Comparison of ENCODE assay signal across 8 cellular contexts in genomic region chr2:11292464-11293255, GRCh38. TPM values are rescaled to one million over a fixed set of nuclear protein-coding genes. Genes with fewer than 3 reads are reported as not detected.
A peak's percentile ranks its signal among the peaks of the same experiment; 100 is the strongest.
DNase-seq lines count a peak whose midpoint lies in the region; ATAC-seq, FAIRE-seq and TF ChIP-seq lines count a peak whose summit lies in the region.

No MANE protein-coding gene starts in this region.

- H3K18ac ChIP-seq in H1 (ENCODE audit: extremely low read depth, low read length) (no peak overlapping the region), mesenchymal stem cell (ENCODE audit: low read depth in 1 of 2, low read length in 2 of 2) (no peak overlapping the region)

- H2BK20ac ChIP-seq in H1 (ENCODE audit: low read length): no peak overlapping the region

- no peak overlapping the region for H4K5ac ChIP-seq in H1 (ENCODE audit: insufficient read length, low read depth, low read length)

- H4K91ac ChIP-seq in H1 (replicated peaks; ENCODE audit: insufficient read length, low read length): no peak overlapping the region
- no peak overlapping the region for H4K91ac ChIP-seq in mesenchymal stem cell (ENCODE audit: low read length)

- TF ChIP-seq POLR2A in H1 (IDR thresholded peaks at IDR 0.05; ENCODE audit: control extremely low read depth in 1 of 2, low read depth in 2 of 2, low read length in 2 of 2): no peak

- no peak for TF ChIP-seq RAD21 in H1 (IDR thresholded peaks at IDR 0.05 in 1 of 2, conservative IDR thresholded peaks at IDR 0.05 in 1 of 2; ENCODE audit: low read depth in 2 of 2, low read length in 2 of 2)

- no peak overlapping the region for H2AFZ ChIP-seq in H1 (ENCODE audit: low read length)
- no peak overlapping the region for H2AFZ ChIP-seq in mesenchymal stem cell (ENCODE audit: low read depth, low read length)

- H3K14ac ChIP-seq in H1 (ENCODE audit: insufficient read length): no peak overlapping the region
- no peak overlapping the region for H3K14ac ChIP-seq in mesenchymal stem cell (ENCODE audit: low read length in 2 of 2)

- H3K4ac ChIP-seq in H1 (replicated peaks; ENCODE audit: insufficient read length, low read depth, low read length): no peak overlapping the region
- no peak overlapping the region for H3K4ac ChIP-seq in mesenchymal stem cell (ENCODE audit: low read depth in 1 of 2, low read length in 2 of 2)

- H3K27ac ChIP-seq in H1 (ENCODE audit: low read depth, low read length) (no peak overlapping the region), mesenchymal stem cell (ENCODE audit: low read length, poor library complexity, severe bottlenecking) (no peak overlapping the region), dorsolateral prefrontal cortex (peak overlapping the region in 1 of 59 donors; percentile 20)

- H3K27me3 ChIP-seq in H1 (replicated peaks in 1 of 4; ENCODE audit: control insufficient read depth in 3 of 4, extremely low read depth in 1 of 4, insufficient read depth in 3 of 4, low read length in 3 of 4): no peaks in the 10 kb centered on the region
- H3K27me3 ChIP-seq in mesenchymal stem cell (ENCODE audit: control insufficient read depth in 1 of 2, insufficient read depth in 1 of 2, low read length in 2 of 2): no peaks in the 10 kb centered on the region
- no peaks in the 10 kb centered on the region for H3K27me3 ChIP-seq in dorsolateral prefrontal cortex

- H4K8ac ChIP-seq in H1 (ENCODE audit: extremely low read depth, insufficient read depth, low read length) (no peak overlapping the region), mesenchymal stem cell (ENCODE audit: low read length) (no peak overlapping the region)

- TF ChIP-seq CTCF in H1 (IDR thresholded peaks at IDR 0.05; ENCODE audit: control extremely low read depth in 1 of 3, insufficient read depth in 1 of 3, low read depth in 1 of 3, low read length in 3 of 3): no peak
- no peak for TF ChIP-seq CTCF in dorsolateral prefrontal cortex (IDR thresholded peaks at IDR 0.05 in 54 of 56, conservative IDR thresholded peaks at IDR 0.05 in 2 of 56; ENCODE audit: low read depth in 1 of 56, partially characterized antibody in 56 of 56)

- H3K56ac ChIP-seq in H1 (replicated peaks; ENCODE audit: insufficient read length, low read depth, low read length): no peak overlapping the region

- H4K20me1 ChIP-seq in H1 (replicated peaks in 1 of 2; ENCODE audit: control insufficient read depth in 1 of 2, insufficient read depth in 2 of 2, low read length in 2 of 2): peaks cover 0 to 2% of the 10 kb centered on the region in 2 experiments

- DNase-seq in CD1c-positive myeloid dendritic cell (ENCODE audit: extremely low spot score) (peak; percentile 13), M059J (ENCODE audit: low read depth) (peak; percentile 37), H1 (ENCODE audit: low read depth in 1 of 2, low spot score in 2 of 2) (no peak), mesenchymal stem cell (peak; percentile 53), COLO829 (ENCODE audit: low spot score) (no peak), dorsolateral prefrontal cortex (no peak), 8988T (no peak)

- no peak overlapping the region for H2BK120ac ChIP-seq in H1 (replicated peaks; ENCODE audit: low read depth, low read length)
- H2BK120ac ChIP-seq in mesenchymal stem cell (ENCODE audit: low read depth, low read length): no peak overlapping the region

- H2BK5ac ChIP-seq in H1 (ENCODE audit: low read depth, low read length) (no peak overlapping the region), mesenchymal stem cell (ENCODE audit: low read depth, low read length, poor library complexity, severe bottlenecking) (no peak overlapping the region)

- H3K9ac ChIP-seq in H1 (replicated peaks in 1 of 4; ENCODE audit: extremely low read depth in 1 of 4, low read depth in 3 of 4, low read length in 3 of 4): no peak overlapping the region
- no peak overlapping the region for H3K9ac ChIP-seq in mesenchymal stem cell (ENCODE audit: low read length)

- CTCF ChIA-PET in H1 (lab: Charles Lee; ENCODE audit: partially characterized antibody): no interaction called here

- no peak overlapping the region for H3K23ac ChIP-seq in H1 (ENCODE audit: insufficient read length)
- no peak overlapping the region for H3K23ac ChIP-seq in mesenchymal stem cell (ENCODE audit: low read length in 2 of 2)

- POLR2A ChIA-PET in H1 (lab: Charles Lee; ENCODE audit: partially characterized antibody): no interaction called here

- no peaks in the 10 kb centered on the region for H3K23me2 ChIP-seq in H1 (ENCODE audit: low read depth, low read length)

- H3K4me3 ChIP-seq in H1 (ENCODE audit: extremely low read depth in 1 of 4, insufficient read depth in 2 of 4, low read depth in 3 of 4, low read length in 4 of 4): peak overlapping the region in 1 of 4 experiments; percentile 3; a peak in 1 of 8 replicates
- H3K4me3 ChIP-seq in mesenchymal stem cell (ENCODE audit: insufficient read depth in 1 of 2, low read depth in 1 of 2, low read length in 2 of 2): no peak overlapping the region
- H3K4me3 ChIP-seq in dorsolateral prefrontal cortex: no peak overlapping the region

- H2BK12ac ChIP-seq in H1 (ENCODE audit: low read depth, low read length) (0 out of 2 replicates have a peak overlapping the region, but pooled peaks have one; percentile 12), mesenchymal stem cell (ENCODE audit: low read length in 2 of 2) (no peak overlapping the region)

- WGBS in H1 (ENCODE audit: extremely low coverage in 1 of 2, insufficient coverage in 1 of 2, insufficient read length in 1 of 2, insufficient replicate concordance in 2 of 2, low coverage in 1 of 2, low lambda C conversion rate in 2 of 2, missing lambda C conversion rate in 1 of 2), 2 experiments: 78% methylated on average over 3 of the region's 3 CpGs; no CpG with 5 or more reads in 1 of the 2 experiments
- WGBS in mesenchymal stem cell: 69% methylated on average over 2 of the region's 3 CpGs

- H3K79me2 ChIP-seq in H1 (ENCODE audit: control insufficient read depth in 1 of 2, insufficient read depth in 2 of 2, low read length in 2 of 2): peaks cover 0 to 81% of the 10 kb centered on the region in 2 experiments; a peak in 3 of 4 replicates

- ATAC-seq in GM18498 (IDR thresholded peaks at IDR 0.05; ENCODE audit: unreplicated experiment): no peak

- no peak overlapping the region for H2BK15ac ChIP-seq in H1 (ENCODE audit: low read length)
- H2BK15ac ChIP-seq in mesenchymal stem cell (ENCODE audit: low read depth, poor library complexity, severe bottlenecking): no peak overlapping the region

- no peak overlapping the region for H2AK5ac ChIP-seq in H1 (ENCODE audit: low read depth, low read length)
- H2AK5ac ChIP-seq in mesenchymal stem cell (ENCODE audit: low read length, severe bottlenecking): no peak overlapping the region

- H3K4me1 ChIP-seq in H1 (replicated peaks in 1 of 4; ENCODE audit: control insufficient read depth in 3 of 4, insufficient read depth in 4 of 4, low read length in 3 of 4) (peaks cover 0 to 5% (median 2%) of the 10 kb centered on the region in 4 experiments; a peak in 3 of 7 replicates), mesenchymal stem cell (ENCODE audit: control insufficient read depth, insufficient read depth, low read depth, low read length) (peaks cover 1% of the 10 kb centered on the region)

- H3K36me3 ChIP-seq in H1 (ENCODE audit: control insufficient read depth in 2 of 4, insufficient read depth in 4 of 4, low read length in 3 of 4): no peaks in the 10 kb centered on the region
- no peaks in the 10 kb centered on the region for H3K36me3 ChIP-seq in mesenchymal stem cell (ENCODE audit: control insufficient read depth in 1 of 2, insufficient read depth in 2 of 2, low read depth in 1 of 2, low read length in 2 of 2)

- intact Hi-C loops in dorsolateral prefrontal cortex (cut with DNase I): no loop called here

- no peak for TF ChIP-seq EP300 in H1 (IDR thresholded peaks at IDR 0.05; ENCODE audit: borderline replicate concordance in 1 of 2, low read depth in 2 of 2, low read length in 2 of 2)

- H3K9me3 ChIP-seq in H1 (ENCODE audit: insufficient read depth in 2 of 2, low read depth in 1 of 2, low read length in 1 of 2): no peaks in the 10 kb centered on the region
- no peaks in the 10 kb centered on the region for H3K9me3 ChIP-seq in mesenchymal stem cell (ENCODE audit: control insufficient read depth, low read length)

- FAIRE-seq in H1 (lab: Jason Lieb, UNC): peak; percentile 58

- H3K4me2 ChIP-seq in H1 (ENCODE audit: insufficient read depth in 1 of 2, low read depth in 2 of 2, low read length in 2 of 2): peak overlapping the region in 1 of 2 experiments; percentile 28; a peak in 2 of 4 replicates
- no peak overlapping the region for H3K4me2 ChIP-seq in mesenchymal stem cell (ENCODE audit: low read length, poor library complexity, severe bottlenecking)

- H3K79me1 ChIP-seq in H1 (ENCODE audit: low read depth, low read length) (no peaks in the 10 kb centered on the region; the same call in 1 of the 2 replicates), mesenchymal stem cell (replicated peaks; ENCODE audit: low read length, poor library complexity, severe bottlenecking) (peaks cover 7% of the 10 kb centered on the region)

TF ChIP-seq in H1, 55 proteins besides CTCF, POLR2A, EP300 and RAD21:
- no peak for TF ChIP-seq TCF12 (IDR thresholded peaks at IDR 0.05; ENCODE audit: low read depth, low read length)
- TF ChIP-seq ASH2L (IDR thresholded peaks at IDR 0.05; ENCODE audit: low read length): peak; percentile 53
TF ChIP-seq in H1: peak in this region for 1.

RNA-seq across cellular contexts. Expression of gene ROCK2, which starts 51.8 kb away (rescaled TPM):
- 21.8 and 22.7 TPM in 2 replicates for total RNA-seq in M059J (2014; rRNA removed; shearing (Covaris generic))
- total RNA-seq in H1 (2021; fragmentation: NEBNext Ultra II Directional; extraction: Animal tissue kit (Norgen Biotek cat#: 25700)): 28.8 and 29.0 TPM in 2 replicates
- 1.7 and 2.7 TPM in 2 replicates for polyA plus RNA-seq in H1 (2011; rRNA removed)
- polyA plus RNA-seq in H1 (2011; cell fraction: cytosol; rRNA removed): 3.5 TPM
- 1.8 TPM for polyA plus RNA-seq in H1 (2011; cell fraction: nucleus; rRNA removed)
- 5.7 to 15.7 TPM (median 8.3 TPM) in 4 replicates for polyA plus RNA-seq in H1 (2012, experiment 1 of 2)
- 0.45 TPM for polyA plus RNA-seq in H1 (2012, experiment 2 of 2)
- polyA plus RNA-seq in H1 (2013, experiment 1 of 2): 15.7 TPM
- 15.4 TPM for polyA plus RNA-seq in H1 (2013, experiment 2 of 2)
- 12.8 and 13.4 TPM in 2 replicates for polyA minus RNA-seq in H1 (2011; rRNA and poly(A)+ RNA removed)
- polyA minus RNA-seq in H1 (2011; cell fraction: cytosol; rRNA and poly(A)+ RNA removed): 12.6 TPM
- 23.3 TPM for polyA minus RNA-seq in H1 (2011; cell fraction: nucleus; rRNA and poly(A)+ RNA removed)
- 27.3 TPM for polyA plus RNA-seq in mesenchymal stem cell (2013, experiment 1 of 2)
- 25.6 TPM for polyA plus RNA-seq in mesenchymal stem cell (2013, experiment 2 of 2)
- 100 to 1,000 TPM in 11 of 120 experiments, 10 to 100 TPM in 109; 42.2 to 120 (median 82.5) TPM for total RNA-seq in dorsolateral prefrontal cortex

Comparison
In these comparisons a context has a peak if more than half of its experiments do, and no peak if none do; other contexts are left out.
1. DNase-seq: peak in CD1c-positive myeloid dendritic cell (single experiment), M059J (single experiment) and mesenchymal stem cell (single experiment); none in H1 (0 of 2), COLO829 (single experiment), dorsolateral prefrontal cortex (0 of 10) and 8988T (single experiment).